1 cellular context compared by ENCODE assay signal in genomic region chr5:80210014-80210413, GRCh38.
TF ChIP-seq lines count a peak whose summit lies in the region.

No MANE protein-coding gene starts in this region.

TF ChIP-seq in GM23338, 12 proteins besides CTCF, POLR2A, EP300 and RAD21:
- TF ChIP-seq, protein P1, sequence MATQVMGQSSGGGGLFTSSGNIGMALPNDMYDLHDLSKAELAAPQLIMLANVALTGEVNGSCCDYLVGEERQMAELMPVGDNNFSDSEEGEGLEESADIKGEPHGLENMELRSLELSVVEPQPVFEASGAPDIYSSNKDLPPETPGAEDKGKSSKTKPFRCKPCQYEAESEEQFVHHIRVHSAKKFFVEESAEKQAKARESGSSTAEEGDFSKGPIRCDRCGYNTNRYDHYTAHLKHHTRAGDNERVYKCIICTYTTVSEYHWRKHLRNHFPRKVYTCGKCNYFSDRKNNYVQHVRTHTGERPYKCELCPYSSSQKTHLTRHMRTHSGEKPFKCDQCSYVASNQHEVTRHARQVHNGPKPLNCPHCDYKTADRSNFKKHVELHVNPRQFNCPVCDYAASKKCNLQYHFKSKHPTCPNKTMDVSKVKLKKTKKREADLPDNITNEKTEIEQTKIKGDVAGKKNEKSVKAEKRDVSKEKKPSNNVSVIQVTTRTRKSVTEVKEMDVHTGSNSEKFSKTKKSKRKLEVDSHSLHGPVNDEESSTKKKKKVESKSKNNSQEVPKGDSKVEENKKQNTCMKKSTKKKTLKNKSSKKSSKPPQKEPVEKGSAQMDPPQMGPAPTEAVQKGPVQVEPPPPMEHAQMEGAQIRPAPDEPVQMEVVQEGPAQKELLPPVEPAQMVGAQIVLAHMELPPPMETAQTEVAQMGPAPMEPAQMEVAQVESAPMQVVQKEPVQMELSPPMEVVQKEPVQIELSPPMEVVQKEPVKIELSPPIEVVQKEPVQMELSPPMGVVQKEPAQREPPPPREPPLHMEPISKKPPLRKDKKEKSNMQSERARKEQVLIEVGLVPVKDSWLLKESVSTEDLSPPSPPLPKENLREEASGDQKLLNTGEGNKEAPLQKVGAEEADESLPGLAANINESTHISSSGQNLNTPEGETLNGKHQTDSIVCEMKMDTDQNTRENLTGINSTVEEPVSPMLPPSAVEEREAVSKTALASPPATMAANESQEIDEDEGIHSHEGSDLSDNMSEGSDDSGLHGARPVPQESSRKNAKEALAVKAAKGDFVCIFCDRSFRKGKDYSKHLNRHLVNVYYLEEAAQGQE (IDR thresholded peaks at IDR 0.05; ENCODE audit: unreplicated experiment) = no peak
- no peak for TF ChIP-seq ZNF462 (CRISPR knock-in tag; IDR thresholded peaks at IDR 0.05)
- no peak for TF ChIP-seq STAT1 (IDR thresholded peaks at IDR 0.05; ENCODE audit: unreplicated experiment)
- no peak for TF ChIP-seq EZH2 (IDR thresholded peaks at IDR 0.05; ENCODE audit: low read depth, unreplicated experiment)
- TF ChIP-seq JUNB (IDR thresholded peaks at IDR 0.05; ENCODE audit: unreplicated experiment) = no peak
- no peak for TF ChIP-seq ZNF331 (CRISPR knock-in tag; IDR thresholded peaks at IDR 0.05; ENCODE audit: low read depth)
- TF ChIP-seq CREB1 (CRISPR knock-in tag; IDR thresholded peaks at IDR 0.05; ENCODE audit: low read depth) = no peak
- no peak for TF ChIP-seq EZH2phosphoT487 (IDR thresholded peaks at IDR 0.05; ENCODE audit: unreplicated experiment)
- no peak for TF ChIP-seq NANOG (IDR thresholded peaks at IDR 0.05; ENCODE audit: borderline replicate concordance)
- no peak for TF ChIP-seq ZNF114 (CRISPR knock-in tag; IDR thresholded peaks at IDR 0.05)
- no peak for TF ChIP-seq POLR2AphosphoS5 (IDR thresholded peaks at IDR 0.05; ENCODE audit: low read depth)
- TF ChIP-seq ETS1 (IDR thresholded peaks at IDR 0.05) = no peak
